In genomic region chr18:33577688-33578370, GRCh38 we compare ENCODE assay signal across 8 cellular contexts. TPM values are rescaled to one million over a fixed set of nuclear protein-coding genes. Genes with fewer than 3 reads are reported as not detected.
A peak's percentile ranks its signal among the peaks of the same experiment; 100 is the strongest.
DNase-seq lines count a peak whose midpoint lies in the region; ATAC-seq, FAIRE-seq and TF ChIP-seq lines count a peak whose summit lies in the region.

TSS of gene ASXL3 (plus strand) at chr18:33578219. CDS start at chr18:33578632, 413 bp downstream.

- H3K9ac ChIP-seq in endothelial cell of umbilical vein (replicated peaks; ENCODE audit: extremely low read depth, insufficient read depth, low read length): peak within 1 kb of the TSS; percentile 42

- BruUV-seq in Panc1 (replicated peaks; lab: Mats Ljungman, UMichigan) (no TSS peak), endothelial cell of umbilical vein (replicated peaks; lab: Mats Ljungman, UMichigan) (no TSS peak)

- dilution Hi-C loops in endothelial cell of umbilical vein (cut with MboI; ENCODE audit: extremely low pct_ligation_motif_present, low sequenced_read_pairs): no loop called here

- no peak within 1 kb of the TSS for H3K27ac Mint-ChIP-seq in CD14-positive monocyte

- TF ChIP-seq EP300 in upper lobe of left lung (IDR thresholded peaks at IDR 0.05): no peak

- POLR2A ChIA-PET in Panc1 (lab: Charles Lee) (no interaction called here), endothelial cell of umbilical vein (lab: Charles Lee) (no interaction called here)

- 3% methylated on average over 24 to 39 of the region's 70 CpGs for WGBS in upper lobe of left lung, 2 donors

- peaks cover 0 to 8% (median 6%) of the 10 kb centered on the region in 7 donors for H3K9me3 Mint-ChIP-seq in CD14-positive monocyte

- ATAC-seq in Panc1 (peak; percentile 86), upper lobe of left lung (ENCODE audit: low FRiP score in 2 of 2) (peak; percentile 65 to 82), HG02571 (IDR thresholded peaks at IDR 0.05; ENCODE audit: unreplicated experiment) (no peak)

- H3K4me1 ChIP-seq in Panc1 (ENCODE audit: control insufficient read depth, insufficient read depth, low read length): peaks cover 9% of the 10 kb centered on the region; the same call in 1 of the 2 replicates
- peaks cover 4% of the 10 kb centered on the region for H3K4me1 ChIP-seq in endothelial cell of umbilical vein (ENCODE audit: control insufficient read depth, extremely low read depth, insufficient read depth, low read length)
- peaks cover 0 to 14% (median 3%) of the 10 kb centered on the region in 4 donors for H3K4me1 ChIP-seq in upper lobe of left lung

- in situ Hi-C loops in Panc1 (cut with HindIII; ENCODE audit: low pct_unique_long_range_greater_than_20kb, low sequenced_read_pairs): no loop called here

- intact Hi-C loops in CD14-positive monocyte (cut with micrococcal nuclease) (no loop called here), Panc1 (cut with micrococcal nuclease; ENCODE audit: unreplicated experiment) (no loop called here), endothelial cell of umbilical vein (cut with micrococcal nuclease) (loop anchor here (5.0 kb wide), 1 partner anchor 89 kb away; no protein-coding TSS in a partner anchor)

- no peak for FAIRE-seq in endothelial cell of umbilical vein (lab: Jason Lieb, UNC)

- no peak within 1 kb of the TSS for H3K27ac ChIP-seq in Panc1 (ENCODE audit: low read length)
- H3K27ac ChIP-seq in endothelial cell of umbilical vein (ENCODE audit: insufficient read depth, low read depth, low read length): no peak within 1 kb of the TSS
- H3K27ac ChIP-seq in upper lobe of left lung: peak within 1 kb of the TSS; percentile 77 to 85 (median 80)

- CTCF ChIA-PET in Panc1 (lab: Charles Lee) (no interaction called here), endothelial cell of umbilical vein (lab: Charles Lee) (no interaction called here)

- peak within 1 kb of the TSS; percentile 95 for H2AFZ ChIP-seq in endothelial cell of umbilical vein (ENCODE audit: low read depth, low read length)

- peaks cover 12 to 24% (median 12%) of the 10 kb centered on the region in 3 donors for H3K27me3 Mint-ChIP-seq in CD14-positive monocyte (ENCODE audit: low read depth in 3 of 3)

- DNase-seq in CD14-positive monocyte (ENCODE audit: low spot score) (no peak), HFF-Myc (ENCODE audit: extremely low read depth, low read depth) (no peak), Panc1 (ENCODE audit: low read depth, low spot score) (no peak), endothelial cell of umbilical vein (ENCODE audit: low read depth, low spot score) (peak; percentile 45), midbrain (lab: John Stamatoyannopoulos, UW) (peak; percentile 79), upper lobe of left lung (peak in 1 of 2 donors; percentile 86), NK-92 (lab: John Stamatoyannopoulos, UW; ENCODE audit: unreplicated experiment) (no peak)

- peak within 1 kb of the TSS; percentile 42 for H3K4me3 ChIP-seq in HFF-Myc (replicated peaks; ENCODE audit: low read depth, low read length)
- H3K4me3 ChIP-seq in Panc1 (ENCODE audit: low read depth in 2 of 2, low read length in 2 of 2): peak within 1 kb of the TSS; percentile 53 to 62
- H3K4me3 ChIP-seq in endothelial cell of umbilical vein (replicated peaks in 1 of 3; ENCODE audit: insufficient read depth in 1 of 3, low read depth in 1 of 3, low read length in 3 of 3): peak within 1 kb of the TSS; percentile 43 to 49 (median 44)
- peak within 1 kb of the TSS; percentile 41 to 55 (median 52) for H3K4me3 ChIP-seq in upper lobe of left lung

- H3K9me1 ChIP-seq in endothelial cell of umbilical vein (replicated peaks; ENCODE audit: control insufficient read depth, extremely low read depth, insufficient read depth, low read length): no peaks in the 10 kb centered on the region

- H3K27me3 ChIP-seq in Panc1 (ENCODE audit: control insufficient read depth, insufficient read depth, low read length): peaks cover 41% of the 10 kb centered on the region
- peaks cover 22 to 54% of the 10 kb centered on the region in 2 experiments for H3K27me3 ChIP-seq in endothelial cell of umbilical vein (ENCODE audit: control insufficient read depth in 2 of 2, insufficient read depth in 2 of 2, low read length in 2 of 2)
- H3K27me3 ChIP-seq in upper lobe of left lung: peaks cover 0 to 10% (median under 1%) of the 10 kb centered on the region in 4 donors

- H3K36me3 Mint-ChIP-seq in CD14-positive monocyte: peaks cover 3 to 5% of the 10 kb centered on the region in 2 donors

- peak within 1 kb of the TSS; percentile 76 to 91 for H3K4me3 Mint-ChIP-seq in CD14-positive monocyte

- TF ChIP-seq CTCF in CD14-positive monocyte (IDR thresholded peaks at IDR 0.05) (no peak), HFF-Myc (IDR thresholded peaks at IDR 0.05; ENCODE audit: low read depth, low read length, missing control alignments) (no peak), Panc1 (IDR thresholded peaks at IDR 0.05) (no peak), endothelial cell of umbilical vein (IDR thresholded peaks at IDR 0.05; ENCODE audit: extremely low read depth in 1 of 2, insufficient read depth in 1 of 2, low read depth in 1 of 2, low read length in 2 of 2) (no peak), upper lobe of left lung (IDR thresholded peaks at IDR 0.05) (no peak)

- no peaks in the 10 kb centered on the region for H3K9me3 ChIP-seq in Panc1 (ENCODE audit: control insufficient read depth, insufficient read depth, low read depth, low read length)
- no peaks in the 10 kb centered on the region for H3K9me3 ChIP-seq in endothelial cell of umbilical vein (replicated peaks; ENCODE audit: control insufficient read depth, insufficient read depth, low read length)
- H3K9me3 ChIP-seq in upper lobe of left lung: no peaks in the 10 kb centered on the region

- TF ChIP-seq POLR2A in endothelial cell of umbilical vein (IDR thresholded peaks at IDR 0.05; ENCODE audit: low read depth, low read length): no peak
- TF ChIP-seq POLR2A in upper lobe of left lung (IDR thresholded peaks at IDR 0.05): no peak

- H3K36me3 ChIP-seq in Panc1 (ENCODE audit: control insufficient read depth, insufficient read depth, low read length) (no peaks in the 10 kb centered on the region), endothelial cell of umbilical vein (ENCODE audit: control insufficient read depth in 2 of 2, extremely low read depth in 1 of 2, insufficient read depth in 2 of 2, low read length in 2 of 2) (no peaks in the 10 kb centered on the region), upper lobe of left lung (no peaks in the 10 kb centered on the region)

- H3K79me2 ChIP-seq in endothelial cell of umbilical vein (ENCODE audit: control insufficient read depth, insufficient read depth, low read length): no peaks in the 10 kb centered on the region

- H3K4me1 Mint-ChIP-seq in CD14-positive monocyte: peaks cover 5% of the 10 kb centered on the region

- H3K4me2 ChIP-seq in endothelial cell of umbilical vein (ENCODE audit: insufficient read depth, low read length): peak within 1 kb of the TSS; percentile 78

- no peaks in the 10 kb centered on the region for H4K20me1 ChIP-seq in endothelial cell of umbilical vein (replicated peaks; ENCODE audit: control insufficient read depth, extremely low read depth, insufficient read depth, low read length)

TF ChIP-seq in endothelial cell of umbilical vein, 7 proteins besides CTCF, POLR2A, EP300 and RAD21:
- TF ChIP-seq MAX (IDR thresholded peaks at IDR 0.05; ENCODE audit: insufficient read depth, insufficient read length): no peak
- no peak for TF ChIP-seq EZH2 (IDR thresholded peaks at IDR 0.05; ENCODE audit: borderline replicate concordance, low read depth, low read length, severe bottlenecking)
- no peak for TF ChIP-seq POLR2AphosphoS5 (IDR thresholded peaks at IDR 0.05; ENCODE audit: insufficient read depth, low read depth, low read length)
- TF ChIP-seq FOS (IDR thresholded peaks at IDR 0.05; ENCODE audit: borderline replicate concordance, insufficient read depth, low read length): no peak
- TF ChIP-seq JUN (IDR thresholded peaks at IDR 0.05; ENCODE audit: borderline replicate concordance, insufficient read depth, insufficient read length, low read depth): no peak
- no peak for TF ChIP-seq GATA2 (IDR thresholded peaks at IDR 0.05; ENCODE audit: insufficient read depth, insufficient read length, low read depth, low read length)
- no peak for TF ChIP-seq MYC (IDR thresholded peaks at IDR 0.05; ENCODE audit: low read depth, low read length)

RNA-seq across cellular contexts. Expression of gene ASXL3, which starts in this region (rescaled TPM):
- polyA plus RNA-seq in CD14-positive monocyte (not detected), endothelial cell of umbilical vein (0.07 and 0.13 TPM in 2 replicates)
- total RNA-seq in Panc1 (2021; ENCODE audit: unreplicated experiment) (0.74 TPM), endothelial cell of umbilical vein (0.27 and 1.7 TPM in 2 replicates), upper lobe of left lung (1 to 10 TPM in 3 of 6 donors, under 1 TPM in 3; 0.46 to 2.2 (median 0.98) TPM)
- polyA plus RNA-seq in Panc1 (2012; ENCODE audit: insufficient read length): 0.29 TPM
- polyA plus RNA-seq in endothelial cell of umbilical vein (2011; cell fraction: cytosol; rRNA removed): 0.08 and 0.14 TPM in 2 replicates
- 0.43 and 0.59 TPM in 2 replicates for polyA plus RNA-seq in endothelial cell of umbilical vein (2011; cell fraction: nucleus; rRNA removed)
- polyA plus RNA-seq in endothelial cell of umbilical vein (2012): 0.10 and 0.31 TPM in 2 replicates
- 0.57 and 0.90 TPM in 2 replicates for polyA minus RNA-seq in endothelial cell of umbilical vein
- not detected for polyA minus RNA-seq in endothelial cell of umbilical vein (2011; cell fraction: cytosol; rRNA and poly(A)+ RNA removed)
- 3.1 and 5.9 TPM in 2 replicates for polyA minus RNA-seq in endothelial cell of umbilical vein (2011; cell fraction: nucleus; rRNA and poly(A)+ RNA removed)

Comparison
In these comparisons a context has a peak if more than half of its experiments do, and no peak if none do; other contexts are left out.
1. Peak in ATAC-seq and H3K4me3 ChIP-seq in Panc1; RNA of the gene not detected or under 1 TPM.
2. DNase-seq: peak in endothelial cell of umbilical vein (single experiment) and midbrain (single experiment); none in CD14-positive monocyte (single experiment), HFF-Myc (single experiment), Panc1 (single experiment) and NK-92 (single experiment).
3. H3K27ac ChIP-seq: peak in upper lobe of left lung (4 of 4); none in Panc1 (single experiment) and endothelial cell of umbilical vein (single experiment).
4. Peak in every context shown above with its lines, with median percentiles within 50 percentile points of each other: H3K4me3 ChIP-seq.